Comparison of ENCODE assay signal across 9 cellular contexts in genomic region chr9:128690684-128691034, GRCh38. TPM values are rescaled to one million over a fixed set of nuclear protein-coding genes. Genes with fewer than 3 reads are reported as not detected.
DNase-seq lines count a peak whose midpoint lies in the region; ATAC-seq and TF ChIP-seq lines count a peak whose summit lies in the region.
"Had no signal": no experiment of that assay in that cellular context is flagged by ENCODE, and none has a peak within 500 bp of the region (broad histone marks: within the 10 kb centered on the region; RNA-seq: fewer than 3 reads in every experiment).

No MANE protein-coding gene starts in this region.

- H3K4me1 Mint-ChIP-seq in effector memory CD8-positive, alpha-beta T cell (ENCODE audit: low read depth in 2 of 2) = peaks cover 31 to 42% of the 10 kb centered on the region in 2 donors

- peaks cover 35% of the 10 kb centered on the region for H3K79me2 ChIP-seq in neural cell (replicated peaks; ENCODE audit: insufficient read depth, low read length)

- TF ChIP-seq CTCF in NB4 (IDR thresholded peaks at IDR 0.05; ENCODE audit: low read depth, low read length) (no peak), neural cell (IDR thresholded peaks at IDR 0.05; ENCODE audit: poor library complexity, severe bottlenecking) (no peak)

- peak overlapping the region; percentile 77 to 96 (median 84) for H3K4me2 ChIP-seq in BLaER1 treated with 17β-estradiol and CSF1 and Interleukin-3, amounts not matched to agents 10 nM and 100 nM
- H3K4me2 ChIP-seq in neural cell (ENCODE audit: low read length) = peak overlapping the region; percentile 69

- no peaks in the 10 kb centered on the region for H3F3A ChIP-seq in neural cell (ENCODE audit: insufficient read depth, low read length, poor library complexity, severe bottlenecking)

- H3K27me3 Mint-ChIP-seq in effector memory CD8-positive, alpha-beta T cell = no peaks in the 10 kb centered on the region

- peaks cover 40 to 56% (median 51%) of the 10 kb centered on the region in 11 experiments for H3K36me3 ChIP-seq in BLaER1 treated with 17β-estradiol and CSF1 and Interleukin-3, amounts not matched to agents 10 nM and 100 nM
- H3K36me3 ChIP-seq in neural cell (ENCODE audit: insufficient read depth, low read length) = peaks cover 8% of the 10 kb centered on the region

- no peaks in the 10 kb centered on the region for H3K9me3 Mint-ChIP-seq in effector memory CD8-positive, alpha-beta T cell

- H3K9me3 ChIP-seq in BLaER1 treated with 17β-estradiol and CSF1 and Interleukin-3, amounts not matched to agents 10 nM and 100 nM (replicated peaks in 1 of 11) = no peaks in the 10 kb centered on the region; a peak in 1 of 22 replicates
- no peaks in the 10 kb centered on the region for H3K9me3 ChIP-seq in neural cell (ENCODE audit: low read length)

- no peak for DNase-seq in NB4 (ENCODE audit: low read depth)
- no peak for DNase-seq in effector memory CD8-positive, alpha-beta T cell
- DNase-seq in stimulated activated CD4-positive, alpha-beta T cell treated with anti-CD3 and anti-CD28 coated beads, Interleukin-2, amount 100 ng/mL, for 24 hours = no peak
- DNase-seq: NCI-H2081 treated with DMSO at 0.1 percent for 48 hours had no signal

- no peak overlapping the region for H2AFZ ChIP-seq in neural cell (ENCODE audit: low read depth, low read length)

- ATAC-seq in effector memory CD8-positive, alpha-beta T cell (replicated peaks) = peak; percentile 18
- no peak for ATAC-seq in HG02981 (IDR thresholded peaks at IDR 0.05; ENCODE audit: unreplicated experiment)
- ATAC-seq in GM21390 (IDR thresholded peaks at IDR 0.05; ENCODE audit: unreplicated experiment) = no peak
- no peak for ATAC-seq in GM18867 (IDR thresholded peaks at IDR 0.05; ENCODE audit: unreplicated experiment)

- peak overlapping the region; percentile 18 to 99 (median 97); a peak in 21 of 22 replicates for H3K27ac ChIP-seq in BLaER1 treated with 17β-estradiol and CSF1 and Interleukin-3, amounts not matched to agents 10 nM and 100 nM
- H3K27ac ChIP-seq in neural cell (ENCODE audit: low read length) = peak overlapping the region; percentile 85

- no peaks in the 10 kb centered on the region for H3K9me2 ChIP-seq in neural cell (ENCODE audit: insufficient read depth, low read length)

- TF ChIP-seq EP300 in neural cell (conservative IDR thresholded peaks at IDR 0.05; ENCODE audit: poor library complexity, severe bottlenecking) = no peak

- H3K36me3 Mint-ChIP-seq in effector memory CD8-positive, alpha-beta T cell (ENCODE audit: insufficient read depth) = peaks cover 70% of the 10 kb centered on the region

- TF ChIP-seq POLR2A in NB4 (IDR thresholded peaks at IDR 0.05; ENCODE audit: extremely low read depth, insufficient read length) = no peak

- no peaks in the 10 kb centered on the region for H3K27me3 ChIP-seq in BLaER1 treated with 17β-estradiol and CSF1 and Interleukin-3, amounts not matched to agents 10 nM and 100 nM
- H3K27me3 ChIP-seq in neural cell (ENCODE audit: insufficient read depth, low read depth, low read length) = no peaks in the 10 kb centered on the region

- H3K4me1 ChIP-seq in BLaER1 treated with 17β-estradiol and CSF1 and Interleukin-3, amounts not matched to agents 10 nM and 100 nM = peaks cover 42 to 66% (median 49%) of the 10 kb centered on the region in 10 experiments

- peak overlapping the region; percentile 88 to 99 (median 97) for H3K9ac ChIP-seq in BLaER1 treated with 17β-estradiol and CSF1 and Interleukin-3, amounts not matched to agents 10 nM and 100 nM
- peak overlapping the region; percentile 91 for H3K9ac ChIP-seq in neural cell (ENCODE audit: low read length)

- H4K20me1 ChIP-seq in BLaER1 treated with 17β-estradiol and CSF1 and Interleukin-3, amounts not matched to agents 10 nM and 100 nM = peaks cover 33 to 55% (median 52%) of the 10 kb centered on the region in 11 experiments
- peaks cover 4% of the 10 kb centered on the region for H4K20me1 ChIP-seq in neural cell (ENCODE audit: insufficient read depth)

- no peak for TF ChIP-seq RAD21 in neural cell (conservative IDR thresholded peaks at IDR 0.05)

- peak overlapping the region; percentile 94 to 99 for H3K4me3 Mint-ChIP-seq in effector memory CD8-positive, alpha-beta T cell

- peak overlapping the region; percentile 77 to 99 (median 92) for H3K4me3 ChIP-seq in BLaER1 treated with 17β-estradiol and CSF1 and Interleukin-3, amounts not matched to agents 10 nM and 100 nM
- H3K4me3 ChIP-seq in NB4 (ENCODE audit: low read depth, low read length) (peak overlapping the region; percentile 68), neural cell (ENCODE audit: low read length) (peak overlapping the region; percentile 81)

- H3K27ac Mint-ChIP-seq in effector memory CD8-positive, alpha-beta T cell = peak overlapping the region; percentile 97 to 99

TF ChIP-seq in neural cell, 6 proteins besides CTCF, POLR2A, EP300 and RAD21:
- TF ChIP-seq SMC3 (conservative IDR thresholded peaks at IDR 0.05; ENCODE audit: poor library complexity) = no peak
- TF ChIP-seq MXI1 (conservative IDR thresholded peaks at IDR 0.05; ENCODE audit: poor library complexity, severe bottlenecking) = no peak
- TF ChIP-seq POLR2AphosphoS5 (IDR thresholded peaks at IDR 0.05) = no peak
- TF ChIP-seq EZH2 (IDR thresholded peaks at IDR 0.05; ENCODE audit: borderline replicate concordance, insufficient read depth, low read length, poor library complexity, severe bottlenecking) = no peak

RNA-seq across cellular contexts. Expression of gene SET, which starts 1.6 kb away (rescaled TPM):
- 549 and 855 TPM in 2 replicates for polyA plus RNA-seq in neural cell
- polyA minus RNA-seq in neural cell = 541 and 626 TPM in 2 replicates

RNA-seq across cellular contexts. Expression of gene PKN3, which starts 11.6 kb away (rescaled TPM):
- polyA plus RNA-seq in neural cell = 0.06 and 1.4 TPM in 2 replicates
- polyA minus RNA-seq in neural cell = 0.12 TPM in 1 of 2 replicates, not detected in the other

RNA-seq across cellular contexts. Expression of gene ZDHHC12, which starts 33.3 kb away (rescaled TPM):
- polyA plus RNA-seq in neural cell = 0.09 TPM in 1 of 2 replicates, not detected in the other
- 1.5 TPM in 1 of 2 replicates, not detected in the other for polyA minus RNA-seq in neural cell

RNA-seq across cellular contexts. Expression of gene DYNC2I2, which starts 34.0 kb away (rescaled TPM):
- polyA plus RNA-seq in neural cell = 82.5 and 86.6 TPM in 2 replicates
- polyA minus RNA-seq in neural cell = 44.9 and 48.7 TPM in 2 replicates
